Comparison of ENCODE assay signal across 1 cellular context in genomic region chr12:57740656-57741412, GRCh38.
A peak's percentile ranks its signal among the peaks of the same experiment; 100 is the strongest.
TF ChIP-seq lines count a peak whose summit lies in the region.

No MANE protein-coding gene starts in this region.

TF ChIP-seq in GM12878, 131 proteins besides CTCF, POLR2A, EP300 and RAD21 (continues in another document):
- TF ChIP-seq KAT2A (conservative IDR thresholded peaks at IDR 0.05; ENCODE audit: control insufficient read depth, low read depth, low read length): no peak
- TF ChIP-seq POLR2AphosphoS2 (IDR thresholded peaks at IDR 0.05; ENCODE audit: low read depth, low read length): no peak
- TF ChIP-seq ATF7 (IDR thresholded peaks at IDR 0.05; ENCODE audit: low read depth): peak; percentile 61
- peak; percentile 68; the same call in 1 of the 2 replicates for TF ChIP-seq GABPA (IDR thresholded peaks at IDR 0.05; ENCODE audit: low read depth)
- no peak for TF ChIP-seq SPI1 (IDR thresholded peaks at IDR 0.05; ENCODE audit: borderline replicate concordance, insufficient read depth, low read depth, low read length)
- no peak for TF ChIP-seq WRNIP1 (IDR thresholded peaks at IDR 0.05; ENCODE audit: borderline replicate concordance, low read depth, low read length)
- no peak for TF ChIP-seq IKZF1 (conservative IDR thresholded peaks at IDR 0.05)
- no peak for TF ChIP-seq FOXK2 (IDR thresholded peaks at IDR 0.05)
- TF ChIP-seq JUND (IDR thresholded peaks at IDR 0.05; ENCODE audit: low read depth, low read length): no peak
- no peak for TF ChIP-seq CUX1 (IDR thresholded peaks at IDR 0.05; ENCODE audit: insufficient replicate concordance, low read depth, low read length)
- TF ChIP-seq SIX5 (IDR thresholded peaks at IDR 0.05; ENCODE audit: low read depth, low read length, severe bottlenecking): no peak
- no peak for TF ChIP-seq PKNOX1 (IDR thresholded peaks at IDR 0.05)
- TF ChIP-seq BHLHE40 (IDR thresholded peaks at IDR 0.05; ENCODE audit: borderline replicate concordance in 1 of 2, low read depth in 2 of 2, low read length in 1 of 2): no peak
- TF ChIP-seq ZNF687 (IDR thresholded peaks at IDR 0.05): no peak
- peak; percentile 87; the same call in 1 of the 2 replicates for TF ChIP-seq RCOR1 (conservative IDR thresholded peaks at IDR 0.05; ENCODE audit: low read depth, low read length)
- no peak for TF ChIP-seq MLLT1 (IDR thresholded peaks at IDR 0.05)
- TF ChIP-seq BCL11A (IDR thresholded peaks at IDR 0.05; ENCODE audit: low read depth, low read length): no peak
- no peak for TF ChIP-seq ZBTB11 (CRISPR knock-in tag; IDR thresholded peaks at IDR 0.05)
- no peak for TF ChIP-seq ZNF622 (IDR thresholded peaks at IDR 0.05)
- TF ChIP-seq PRDM15 (CRISPR knock-in tag; IDR thresholded peaks at IDR 0.05): no peak
- TF ChIP-seq SRF (IDR thresholded peaks at IDR 0.05; ENCODE audit: low read depth in 2 of 2, low read length in 2 of 2): no peak
- TF ChIP-seq PML (IDR thresholded peaks at IDR 0.05; ENCODE audit: low read length): no peak
- no peak for TF ChIP-seq TCF12 (IDR thresholded peaks at IDR 0.05; ENCODE audit: low read depth, low read length)
- TF ChIP-seq RUNX3 (IDR thresholded peaks at IDR 0.05; ENCODE audit: low read length): peak; percentile 28; the same call in 1 of the 2 replicates
- TF ChIP-seq ATF2 (IDR thresholded peaks at IDR 0.05; ENCODE audit: low read length): no peak
- no peak for TF ChIP-seq NR2C2 (IDR thresholded peaks at IDR 0.05; ENCODE audit: borderline replicate concordance, control insufficient read depth, insufficient read length, low read depth)
- TF ChIP-seq E2F8 (IDR thresholded peaks at IDR 0.05; ENCODE audit: low read depth, partially characterized antibody): no peak
- TF ChIP-seq MXI1 (IDR thresholded peaks at IDR 0.05; ENCODE audit: low read depth, low read length): peak; percentile 80
- TF ChIP-seq HCFC1 (IDR thresholded peaks at IDR 0.05; ENCODE audit: low read length): no peak
- TF ChIP-seq NFXL1 (IDR thresholded peaks at IDR 0.05; ENCODE audit: borderline replicate concordance): no peak
- no peak for TF ChIP-seq CBX3 (IDR thresholded peaks at IDR 0.05; ENCODE audit: borderline replicate concordance, low read depth)
- no peak for TF ChIP-seq SUZ12 (IDR thresholded peaks at IDR 0.05; ENCODE audit: unreplicated experiment)
- peak; percentile 28; the same call in 1 of the 2 replicates for TF ChIP-seq NBN (IDR thresholded peaks at IDR 0.05)
- TF ChIP-seq SMAD1 (IDR thresholded peaks at IDR 0.05; ENCODE audit: low read depth, partially characterized antibody): no peak
- TF ChIP-seq SIN3A (IDR thresholded peaks at IDR 0.05; ENCODE audit: low read depth, low read length): no peak
